ENCODE assay signal across 30 cellular contexts in genomic region chr12:38691164-38691563, GRCh38.
"Had no signal": no experiment of that assay in that cellular context is flagged by ENCODE, and none has a peak within 500 bp of the region (broad histone marks: within the 10 kb centered on the region; RNA-seq: fewer than 3 reads in every experiment).

No MANE protein-coding gene starts in this region.

- H3K27me3 Mint-ChIP-seq: activated naive CD4-positive, alpha-beta T cell treated with anti-CD3 and anti-CD28 coated beads, Interleukin-2, amount 10 ng/mL, durations not matched to agents 7 days and 5 days; activated naive CD8-positive, alpha-beta T cell treated with anti-CD3 and anti-CD28 coated beads, Interleukin-2, amount 10 ng/mL, durations not matched to agents 7 days and 5 days; activated T-cell treated with anti-CD3 and anti-CD28 coated beads, Interleukin-2, amount 50 U/mL, for 24 hours; central memory CD8-positive, alpha-beta T cell; stimulated activated naive CD8-positive, alpha-beta T cell treated with anti-CD3 and anti-CD28 coated beads, Interleukin-15, Interleukin-2, amounts not matched to agents 100 ng/mL and 50 ng/mL, for 24 hours had no signal

- H3K36me3 Mint-ChIP-seq: activated naive CD4-positive, alpha-beta T cell treated with anti-CD3 and anti-CD28 coated beads, Interleukin-2, amount 10 ng/mL, durations not matched to agents 7 days and 5 days; activated naive CD8-positive, alpha-beta T cell treated with anti-CD3 and anti-CD28 coated beads, Interleukin-2, amount 10 ng/mL, durations not matched to agents 7 days and 5 days; stimulated activated effector memory CD8-positive, alpha-beta T cell treated with anti-CD3 and anti-CD28 coated beads, Interleukin-12 subunit alpha, Interleukin-12 subunit beta, amount 100 ng/mL, for 72 hours had no signal

- H3K27me3 ChIP-seq: esophagus muscularis mucosa, heart right ventricle, sigmoid colon had no signal

- H3K9me3 ChIP-seq: sigmoid colon, thoracic aorta had no signal

- DNase-seq: activated CD4-positive, alpha-beta T cell treated with anti-CD3 and anti-CD28 coated beads for 48 hours; activated CD4-positive, alpha-beta T cell treated with anti-CD3 and anti-CD28 coated beads, Interleukin-2, amount 50 U/mL, for 48 hours; activated CD8-positive, alpha-beta memory T cell treated with anti-CD3 and anti-CD28 coated beads, Interleukin-2, amount 50 U/mL, for 48 hours; activated gamma-delta T cell; activated naive CD4-positive, alpha-beta T cell treated with anti-CD3 and anti-CD28 coated beads, Interleukin-2, amount 10 ng/mL, durations not matched to agents 7 days and 5 days; activated naive CD8-positive, alpha-beta T cell treated with anti-CD3 and anti-CD28 coated beads, Interleukin-2, amount 10 ng/mL, durations not matched to agents 7 days and 5 days; activated T-cell treated with anti-CD3 and anti-CD28 coated beads, Interleukin-2, amount 50 U/mL, for 24 hours; amniotic stem cell; heart right ventricle; islet precursor cell; left cardiac atrium; left ventricle myocardium superior; sigmoid colon; small intestine; stimulated activated CD4-positive, alpha-beta T cell treated with anti-CD3 and anti-CD28 coated beads, Interleukin-4, amount 100 ng/mL, for 24 hours; SW 1271; T-helper 9 cell; trophoblast cell; WERI-Rb-1 had no signal

- H3K4me1 ChIP-seq: esophagus muscularis mucosa, heart right ventricle, sigmoid colon had no signal

- FAIRE-seq: endothelial cell of umbilical vein, small intestine, TTC549, urothelium cell line had no signal

- H3K27ac ChIP-seq: coronary artery, esophagus muscularis mucosa, heart right ventricle, sigmoid colon, thoracic aorta, WERI-Rb-1 had no signal

- H3K4me3 Mint-ChIP-seq: activated naive CD4-positive, alpha-beta T cell treated with anti-CD3 and anti-CD28 coated beads, Interleukin-2, amount 10 ng/mL, durations not matched to agents 7 days and 5 days; activated naive CD8-positive, alpha-beta T cell treated with anti-CD3 and anti-CD28 coated beads, Interleukin-2, amount 10 ng/mL, durations not matched to agents 7 days and 5 days; activated T-cell treated with anti-CD3 and anti-CD28 coated beads, Interleukin-2, amount 50 U/mL, for 24 hours; central memory CD8-positive, alpha-beta T cell; nephron; stimulated activated effector memory CD8-positive, alpha-beta T cell treated with anti-CD3 and anti-CD28 coated beads, Interleukin-12 subunit alpha, Interleukin-12 subunit beta, amount 100 ng/mL, for 72 hours; stimulated activated naive CD8-positive, alpha-beta T cell treated with anti-CD3 and anti-CD28 coated beads, Interleukin-15, Interleukin-2, amounts not matched to agents 100 ng/mL and 50 ng/mL, for 24 hours; T-helper 1 cell treated with Interleukin-12 subunit alpha and Interleukin-12 subunit beta and Interleukin-4 antibody, amounts not matched to agents 30 μg/mL and 1 μg/mL, for 36 hours had no signal

- H3K4me1 Mint-ChIP-seq: activated naive CD4-positive, alpha-beta T cell treated with anti-CD3 and anti-CD28 coated beads, Interleukin-2, amount 10 ng/mL, durations not matched to agents 7 days and 5 days; activated naive CD8-positive, alpha-beta T cell treated with anti-CD3 and anti-CD28 coated beads, Interleukin-2, amount 10 ng/mL, durations not matched to agents 7 days and 5 days; central memory CD8-positive, alpha-beta T cell; nephron; stimulated activated effector memory CD8-positive, alpha-beta T cell treated with anti-CD3 and anti-CD28 coated beads, Interleukin-12 subunit alpha, Interleukin-12 subunit beta, amount 100 ng/mL, for 72 hours had no signal

- H3K4me3 ChIP-seq: coronary artery, esophagus muscularis mucosa, heart right ventricle, sigmoid colon, thoracic aorta had no signal

- H3K36me3 ChIP-seq: WERI-Rb-1 had no signal

- H3K9me3 Mint-ChIP-seq: activated naive CD4-positive, alpha-beta T cell treated with anti-CD3 and anti-CD28 coated beads, Interleukin-2, amount 10 ng/mL, durations not matched to agents 7 days and 5 days; activated naive CD8-positive, alpha-beta T cell treated with anti-CD3 and anti-CD28 coated beads, Interleukin-2, amount 10 ng/mL, durations not matched to agents 7 days and 5 days; central memory CD8-positive, alpha-beta T cell; nephron; stimulated activated effector memory CD8-positive, alpha-beta T cell treated with anti-CD3 and anti-CD28 coated beads, Interleukin-12 subunit alpha, Interleukin-12 subunit beta, amount 100 ng/mL, for 72 hours; T-helper 1 cell treated with Interleukin-12 subunit alpha and Interleukin-12 subunit beta and Interleukin-4 antibody, amounts not matched to agents 30 μg/mL and 1 μg/mL, for 36 hours had no signal

- H3K27ac Mint-ChIP-seq: activated naive CD4-positive, alpha-beta T cell treated with anti-CD3 and anti-CD28 coated beads, Interleukin-2, amount 10 ng/mL, durations not matched to agents 7 days and 5 days; activated naive CD8-positive, alpha-beta T cell treated with anti-CD3 and anti-CD28 coated beads, Interleukin-2, amount 10 ng/mL, durations not matched to agents 7 days and 5 days; activated T-cell treated with anti-CD3 and anti-CD28 coated beads, Interleukin-2, amount 50 U/mL, for 24 hours; stimulated activated effector memory CD8-positive, alpha-beta T cell treated with anti-CD3 and anti-CD28 coated beads, Interleukin-12 subunit alpha, Interleukin-12 subunit beta, amount 100 ng/mL, for 72 hours; stimulated activated naive CD8-positive, alpha-beta T cell treated with anti-CD3 and anti-CD28 coated beads, Interleukin-15, Interleukin-2, amounts not matched to agents 100 ng/mL and 50 ng/mL, for 24 hours; T-helper 1 cell treated with Interleukin-12 subunit alpha and Interleukin-12 subunit beta and Interleukin-4 antibody, amounts not matched to agents 30 μg/mL and 1 μg/mL, for 36 hours had no signal
